Comparison of ENCODE assay signal across 17 cellular contexts in genomic region chr1:195026792-195027191, GRCh38.
DNase-seq lines count a peak whose midpoint lies in the region; TF ChIP-seq lines count a peak whose summit lies in the region.
"Had no signal": no experiment of that assay in that cellular context is flagged by ENCODE, and none has a peak within 500 bp of the region (broad histone marks: within the 10 kb centered on the region; RNA-seq: fewer than 3 reads in every experiment).

No MANE protein-coding gene starts in this region.

- H3K4me3 ChIP-seq in epithelial cell of esophagus (ENCODE audit: low read length), result no peak overlapping the region
- H3K4me3 ChIP-seq: A549, HAP-1 had no signal

- no peak overlapping the region for H3K27ac ChIP-seq in RWPE1
- H3K27ac ChIP-seq: A549 had no signal

- POLR2A ChIA-PET in RWPE1 (lab: Yijun Ruan, JAX; ENCODE audit: low non-redundant PET), result no interaction called here

- DNase-seq in NCI-H446 (lab: John Stamatoyannopoulos, UW) (peak; percentile 4 to 25), NCI-H446 treated with DMSO at 0.1 percent for 48 hours (lab: John Stamatoyannopoulos, UW) (no peak), NCI-H69 (lab: John Stamatoyannopoulos, UW) (peak; percentile 8), epithelial cell of esophagus (ENCODE audit: low read depth) (peak; percentile 14), RWPE1 (ENCODE audit: low spot score) (no peak), ACHN (no peak)
- DNase-seq: 8988T; C1 segment of cervical spinal cord; Calu3; CD4-positive, alpha-beta memory T cell; COR-L47; DMS153; DND-41; GOT3; HFFc6 had no signal

- no peak for TF ChIP-seq CTCF in epithelial cell of esophagus (IDR thresholded peaks at IDR 0.05; ENCODE audit: insufficient read depth, low read depth, low read length, missing control alignments)
- no peak for TF ChIP-seq CTCF in RWPE1 (conservative IDR thresholded peaks at IDR 0.05; ENCODE audit: low read depth)

- in situ Hi-C loops in ACHN (cut with HindIII; ENCODE audit: low pct_ligation_motif_present, low pct_unique_long_range_greater_than_20kb, low sequenced_read_pairs), result no loop called here

- CTCF ChIA-PET in RWPE1 (lab: Yijun Ruan, JAX), result no interaction called here

Comparison
In these comparisons a context has a peak if more than half of its experiments do, and no peak if none do; other contexts are left out.
1. DNase-seq: peak in NCI-H446 (2 of 2), NCI-H69 (single experiment) and epithelial cell of esophagus (single experiment); none in NCI-H446 treated with DMSO at 0.1 percent for 48 hours (single experiment), RWPE1 (single experiment) and ACHN (single experiment).